16 cellular contexts compared by ENCODE assay signal in genomic region chrX:47458528-47458927, GRCh38.
"Had no signal": no experiment of that assay in that cellular context is flagged by ENCODE, and none has a peak within 500 bp of the region (broad histone marks: within the 10 kb centered on the region; RNA-seq: fewer than 3 reads in every experiment).

No MANE protein-coding gene starts in this region.

- H3K27me3 ChIP-seq: ovary, tibial artery had no signal

- H3K4me1 ChIP-seq: psoas muscle, tibial artery had no signal

- H3K4me3 Mint-ChIP-seq: activated CD4-positive, alpha-beta T cell treated with anti-CD3 and anti-CD28 coated beads, Interleukin-2, amount 10 ng/mL, durations not matched to agents 24 days and 14 days; activated naive CD4-positive, alpha-beta T cell treated with anti-CD3 and anti-CD28 coated beads, Interleukin-2, amount 10 ng/mL, durations not matched to agents 7 days and 5 days; naive B cell; T-cell had no signal

- H3K4me1 Mint-ChIP-seq: activated CD4-positive, alpha-beta T cell treated with anti-CD3 and anti-CD28 coated beads, Interleukin-2, amount 10 ng/mL, durations not matched to agents 24 days and 14 days; activated naive CD4-positive, alpha-beta T cell treated with anti-CD3 and anti-CD28 coated beads, Interleukin-2, amount 10 ng/mL, durations not matched to agents 7 days and 5 days had no signal

- H3K9me3 ChIP-seq: mucosa of descending colon, ovary had no signal

- DNase-seq: activated CD4-positive, alpha-beta T cell treated with anti-CD3 and anti-CD28 coated beads, Interleukin-2, amount 10 ng/mL, durations not matched to agents 24 days and 14 days; activated CD4-positive, CD25-positive, alpha-beta regulatory T cell; activated naive CD4-positive, alpha-beta T cell treated with anti-CD3 and anti-CD28 coated beads, Interleukin-2, amount 10 ng/mL, durations not matched to agents 7 days and 5 days; dermis blood vessel endothelial cell; mesenchymal stem cell; mucosa of descending colon; naive B cell; ovary; psoas muscle; right cardiac atrium; stimulated activated CD4-positive, alpha-beta T cell treated with anti-CD3 and anti-CD28 coated beads, Interleukin-2, amount 100 ng/mL, for 48 hours; stimulated activated naive CD4-positive, alpha-beta T cell; substantia nigra; tibial artery had no signal

- H3K9me3 Mint-ChIP-seq: T-cell had no signal

- H3K36me3 ChIP-seq: ovary had no signal

- H3K27ac Mint-ChIP-seq: activated CD4-positive, alpha-beta T cell treated with anti-CD3 and anti-CD28 coated beads, Interleukin-2, amount 10 ng/mL, durations not matched to agents 24 days and 14 days; activated naive CD4-positive, alpha-beta T cell treated with anti-CD3 and anti-CD28 coated beads, Interleukin-2, amount 10 ng/mL, durations not matched to agents 7 days and 5 days; naive B cell had no signal

- H3K4me3 ChIP-seq: mucosa of descending colon, ovary, psoas muscle, tibial artery had no signal

- H3K27me3 Mint-ChIP-seq: activated CD4-positive, alpha-beta T cell treated with anti-CD3 and anti-CD28 coated beads, Interleukin-2, amount 10 ng/mL, durations not matched to agents 24 days and 14 days; activated naive CD4-positive, alpha-beta T cell treated with anti-CD3 and anti-CD28 coated beads, Interleukin-2, amount 10 ng/mL, durations not matched to agents 7 days and 5 days; naive B cell; T-cell had no signal

- ATAC-seq: mucosa of descending colon, psoas muscle, right cardiac atrium, SK-N-SH treated with all-trans-retinoic acid at 6 μM for 48 hours had no signal

- H3K27ac ChIP-seq: ovary, psoas muscle, tibial artery had no signal
